In genomic region chr3:47892284-47892683, GRCh38 we compare ENCODE assay signal across 22 cellular contexts.
DNase-seq lines count a peak whose midpoint lies in the region; ATAC-seq, FAIRE-seq and TF ChIP-seq lines count a peak whose summit lies in the region.
"Had no signal": no experiment of that assay in that cellular context is flagged by ENCODE, and none has a peak within 500 bp of the region (broad histone marks: within the 10 kb centered on the region; RNA-seq: fewer than 3 reads in every experiment).

No MANE protein-coding gene starts in this region.

- H3K4me3 Mint-ChIP-seq in T-cell, result no peak overlapping the region
- H3K4me3 Mint-ChIP-seq: activated CD4-positive, alpha-beta T cell treated with anti-CD3 and anti-CD28 coated beads for 36 hours; naive thymus-derived CD8-positive, alpha-beta T cell had no signal

- H3K27ac ChIP-seq in ascending aorta (peak overlapping the region; percentile 17 to 41), kidney (ENCODE audit: low read depth in 2 of 2, low read length in 2 of 2) (no peak overlapping the region)
- H3K27ac ChIP-seq: lower lobe of right lung, right lobe of liver had no signal

- peak overlapping the region in 1 of 2 donors; percentile 19 for H3K4me3 ChIP-seq in ascending aorta
- H3K4me3 ChIP-seq in kidney (ENCODE audit: low read length in 2 of 2), result no peak overlapping the region
- H3K4me3 ChIP-seq: lower lobe of right lung, right lobe of liver, testis had no signal

- no peak for FAIRE-seq in kidney (lab: Jason Lieb, UNC)
- FAIRE-seq: D721Med, H54 had no signal

- H3K27ac Mint-ChIP-seq in T-cell, result no peak overlapping the region
- H3K27ac Mint-ChIP-seq: activated CD4-positive, alpha-beta T cell treated with anti-CD3 and anti-CD28 coated beads for 36 hours; naive thymus-derived CD8-positive, alpha-beta T cell had no signal

- no peaks in the 10 kb centered on the region for H3K27me3 Mint-ChIP-seq in T-cell
- H3K27me3 Mint-ChIP-seq: activated CD4-positive, alpha-beta T cell treated with anti-CD3 and anti-CD28 coated beads for 36 hours; naive thymus-derived CD8-positive, alpha-beta T cell had no signal

- H3K9me3 ChIP-seq in ascending aorta (no peaks in the 10 kb centered on the region), kidney (ENCODE audit: control insufficient read depth in 1 of 2, low read length in 2 of 2) (no peaks in the 10 kb centered on the region)
- H3K9me3 ChIP-seq: lower lobe of right lung, right lobe of liver, testis had no signal

- H3K4me1 Mint-ChIP-seq in T-cell, result peaks cover 0 to 1% (median 0%) of the 10 kb centered on the region in 3 donors
- H3K4me1 Mint-ChIP-seq: activated CD4-positive, alpha-beta T cell treated with anti-CD3 and anti-CD28 coated beads for 36 hours had no signal

- no peaks in the 10 kb centered on the region for H3K9me3 Mint-ChIP-seq in T-cell
- H3K9me3 Mint-ChIP-seq: naive thymus-derived CD8-positive, alpha-beta T cell had no signal

- peaks cover 51% of the 10 kb centered on the region for H3K36me3 Mint-ChIP-seq in T-cell

- no peaks in the 10 kb centered on the region for H3K27me3 ChIP-seq in ascending aorta
- H3K27me3 ChIP-seq: right lobe of liver, testis had no signal

- in situ Hi-C loops in G401 (cut with HindIII; ENCODE audit: low sequenced_read_pairs), result no loop called here

- POLR2A ChIA-PET in T-cell (lab: Charles Lee), result interaction anchor here (0.6 kb wide), 2 partner anchors 36 to 115 kb away, joined by 5 read pairs; no protein-coding TSS in a partner anchor

- H3K36me3 ChIP-seq in ascending aorta (peaks cover 8 to 20% of the 10 kb centered on the region in 2 donors), kidney (ENCODE audit: control insufficient read depth in 1 of 2, insufficient read depth in 2 of 2, low read length in 2 of 2) (peaks cover 0 to 2% of the 10 kb centered on the region in 2 donors)

- no peak overlapping the region for H3K9ac ChIP-seq in kidney (ENCODE audit: low read length in 2 of 2)

- TF ChIP-seq CTCF in ascending aorta (IDR thresholded peaks at IDR 0.05) (no peak), kidney (IDR thresholded peaks at IDR 0.05; ENCODE audit: borderline replicate concordance, extremely low read depth, insufficient read depth) (no peak)

- H3K4me1 ChIP-seq in ascending aorta (peaks cover 4 to 17% of the 10 kb centered on the region in 2 donors), kidney (ENCODE audit: control insufficient read depth in 1 of 2, insufficient read depth in 1 of 2, low read depth in 1 of 2, low read length in 2 of 2) (peaks cover 9 to 13% of the 10 kb centered on the region in 2 donors)
- H3K4me1 ChIP-seq: right lobe of liver had no signal

- intact Hi-C loops in ascending aorta (cut with DNase I), result no loop called here
- intact Hi-C loops in left ventricle myocardium superior (cut with micrococcal nuclease), result no loop called here
- intact Hi-C loops in kidney (cut with DNase I), result no loop called here

- DNase-seq in G401 (ENCODE audit: low spot score) (peak; percentile 85), ascending aorta (ENCODE audit: low spot score in 2 of 2) (no peak), left ventricle myocardium superior (no peak), occipital lobe (lab: John Stamatoyannopoulos, UW) (peak; percentile 52), NCI-H526 (lab: John Stamatoyannopoulos, UW) (no peak), kidney (no peak), SIG-M5 (lab: John Stamatoyannopoulos, UW) (no peak), T-cell (no peak)
- DNase-seq: activated CD4-positive, alpha-beta T cell treated with anti-CD3 and anti-CD28 coated beads for 36 hours; activated CD8-positive, alpha-beta memory T cell treated with anti-CD3 and anti-CD28 coated beads, Interleukin-2, amount 50 U/mL, for 4 hours; AML-193; GF-D8; Kasumi-1; lower lobe of right lung; naive thymus-derived CD8-positive, alpha-beta T cell; NCI-H1417 treated with DMSO at 0.1 percent for 48 hours; right lobe of liver; SHP77 treated with DMSO at 0.1 percent for 48 hours; T-helper 9 cell; testis had no signal

- CTCF ChIA-PET in T-cell (lab: Charles Lee), result no interaction called here

- ATAC-seq in left ventricle myocardium superior (peak; percentile 33), T-cell (replicated peaks in 1 of 4) (no peak)
- ATAC-seq: activated CD4-positive, alpha-beta T cell treated with anti-CD3 and anti-CD28 coated beads for 36 hours; lower lobe of right lung; naive thymus-derived CD8-positive, alpha-beta T cell had no signal

Comparison
In these comparisons a context has a peak if more than half of its experiments do, and no peak if none do; other contexts are left out.
1. DNase-seq: peak in G401 (single experiment) and occipital lobe (single experiment); none in ascending aorta (0 of 2), left ventricle myocardium superior (single experiment), NCI-H526 (0 of 2), kidney (single experiment), SIG-M5 (single experiment) and T-cell (0 of 34).
2. H3K27ac ChIP-seq: peak in ascending aorta (2 of 2); none in kidney (0 of 2).